15 cellular contexts compared by ENCODE assay signal in the genomic region with DNA sequence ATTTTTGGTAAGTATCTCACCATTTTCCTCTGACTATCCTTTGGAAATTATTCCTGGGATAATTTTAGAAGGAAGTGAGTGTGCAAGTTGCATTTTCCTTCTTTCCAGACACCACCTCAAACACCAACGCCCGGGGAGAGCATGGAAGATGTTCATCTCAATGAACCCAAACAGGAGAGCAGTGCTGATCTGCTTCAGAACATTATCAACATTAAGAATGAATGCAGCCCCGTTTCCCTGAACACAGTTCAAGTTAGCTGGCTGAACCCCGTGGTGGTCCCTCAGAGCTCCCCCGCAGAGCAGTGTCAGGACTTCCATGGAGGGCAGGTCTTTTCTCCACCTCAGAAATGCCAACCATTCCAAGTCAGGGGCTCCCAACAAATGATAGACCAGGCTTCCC. TPM values are rescaled to one million over a fixed set of nuclear protein-coding genes. Genes with fewer than 3 reads are reported as not detected.
A peak's percentile ranks its signal among the peaks of the same experiment; 100 is the strongest.
DNase-seq lines count a peak whose midpoint lies in the region; ATAC-seq and TF ChIP-seq lines count a peak whose summit lies in the region.
"Had no signal": no experiment of that assay in that cellular context is flagged by ENCODE, and none has a peak within 500 bp of the region (broad histone marks: within the 10 kb centered on the region; RNA-seq: fewer than 3 reads in every experiment).

No MANE protein-coding gene starts in this region.

- H3K27me3 Mint-ChIP-seq in activated CD8-positive, alpha-beta memory T cell treated with anti-CD3 and anti-CD28 coated beads, Interleukin-2, amount 10 ng/mL, durations not matched to agents 7 days and 5 days, result no peaks in the 10 kb centered on the region

- H3K27ac Mint-ChIP-seq in activated CD8-positive, alpha-beta memory T cell treated with anti-CD3 and anti-CD28 coated beads, Interleukin-2, amount 10 ng/mL, durations not matched to agents 7 days and 5 days, result no peak overlapping the region

- H3K27ac ChIP-seq in BLaER1 treated with 17β-estradiol and CSF1 and Interleukin-3, amounts not matched to agents 10 nM and 100 nM, result peak overlapping the region in 5 of 11 experiments; percentile 14 to 99 (median 98); a peak in 9 of 22 replicates
- H3K27ac ChIP-seq in GM23248 (no peak overlapping the region), neutrophil (peak overlapping the region; percentile 24)

- no peaks in the 10 kb centered on the region for H3K9me3 Mint-ChIP-seq in activated CD8-positive, alpha-beta memory T cell treated with anti-CD3 and anti-CD28 coated beads, Interleukin-2, amount 10 ng/mL, durations not matched to agents 7 days and 5 days (ENCODE audit: low read depth)

- peaks cover 67% of the 10 kb centered on the region for H3K36me3 Mint-ChIP-seq in activated CD8-positive, alpha-beta memory T cell treated with anti-CD3 and anti-CD28 coated beads, Interleukin-2, amount 10 ng/mL, durations not matched to agents 7 days and 5 days

- H3K4me1 ChIP-seq in BLaER1 treated with 17β-estradiol and CSF1 and Interleukin-3, amounts not matched to agents 10 nM and 100 nM, result peaks cover 12 to 70% (median 40%) of the 10 kb centered on the region in 10 experiments
- H3K4me1 ChIP-seq in GM23248 (ENCODE audit: insufficient read depth), result peaks cover 28% of the 10 kb centered on the region
- peaks cover 44 to 47% of the 10 kb centered on the region in 2 experiments for H3K4me1 ChIP-seq in neutrophil (ENCODE audit: control insufficient read depth in 1 of 2, insufficient read depth in 1 of 2, low read depth in 1 of 2, low read length in 1 of 2)

- H3K36me3 ChIP-seq in BLaER1 treated with 17β-estradiol and CSF1 and Interleukin-3, amounts not matched to agents 10 nM and 100 nM, result peaks cover 63 to 84% (median 78%) of the 10 kb centered on the region in 11 experiments
- H3K36me3 ChIP-seq in GM23248 (ENCODE audit: low read depth) (peaks cover 62% of the 10 kb centered on the region), neutrophil (peaks cover 63% of the 10 kb centered on the region)

- peak overlapping the region in 8 of 10 experiments; percentile 82 to 98 (median 94); a peak in 15 of 20 replicates for H3K4me3 ChIP-seq in BLaER1 treated with 17β-estradiol and CSF1 and Interleukin-3, amounts not matched to agents 10 nM and 100 nM
- peak overlapping the region; percentile 93; the same call in 1 of the 2 replicates for H3K4me3 ChIP-seq in GM23248
- peak overlapping the region; percentile 3 for H3K4me3 ChIP-seq in choroid plexus epithelial cell (ENCODE audit: low read depth, low read length)
- peak overlapping the region; percentile 6 to 90 for H3K4me3 ChIP-seq in neutrophil (ENCODE audit: low read depth in 1 of 2, low read length in 1 of 2)
- H3K4me3 ChIP-seq: HAP-1, lung had no signal

- peaks cover 29 to 87% (median 86%) of the 10 kb centered on the region in 11 experiments for H4K20me1 ChIP-seq in BLaER1 treated with 17β-estradiol and CSF1 and Interleukin-3, amounts not matched to agents 10 nM and 100 nM
- H4K20me1 ChIP-seq in GM23248 (ENCODE audit: insufficient read depth), result peaks cover 13% of the 10 kb centered on the region; the same call in 1 of the 2 replicates

- peaks cover 75% of the 10 kb centered on the region for H3K79me2 ChIP-seq in GM23248 (ENCODE audit: insufficient read depth)

- TF ChIP-seq CTCF in choroid plexus epithelial cell (conservative IDR thresholded peaks at IDR 0.05; ENCODE audit: low read depth, low read length) (no peak), neutrophil (IDR thresholded peaks at IDR 0.05) (no peak)

- in situ Hi-C loops in GM23248 (cut with MboI), result no loop called here

- CTCF ChIA-PET in activated CD8-positive, alpha-beta memory T cell treated with anti-CD3 and anti-CD28 coated beads, Interleukin-2, amount 10 ng/mL, durations not matched to agents 7 days and 5 days (lab: Charles Lee), result interaction anchor here (1.0 to 1.1 kb wide), 2 partner anchors 40 to 50 kb away, joined by 3 to 4 read pairs; no protein-coding TSS in a partner anchor

- H3K4me1 Mint-ChIP-seq in activated CD8-positive, alpha-beta memory T cell treated with anti-CD3 and anti-CD28 coated beads, Interleukin-2, amount 10 ng/mL, durations not matched to agents 7 days and 5 days, result peaks cover 55% of the 10 kb centered on the region

- no peak overlapping the region for H3K4me3 Mint-ChIP-seq in activated CD8-positive, alpha-beta memory T cell treated with anti-CD3 and anti-CD28 coated beads, Interleukin-2, amount 10 ng/mL, durations not matched to agents 7 days and 5 days

- H3K9me3 ChIP-seq in BLaER1 treated with 17β-estradiol and CSF1 and Interleukin-3, amounts not matched to agents 10 nM and 100 nM (replicated peaks in 1 of 11), result peaks cover 0 to 15% (median 0%) of the 10 kb centered on the region in 11 experiments; a peak in 8 of 22 replicates
- H3K9me3 ChIP-seq in GM23248 (ENCODE audit: low read depth) (no peaks in the 10 kb centered on the region), neutrophil (no peaks in the 10 kb centered on the region)
- H3K9me3 ChIP-seq: Caco-2, HAP-1 had no signal

- ATAC-seq in HG03354 (IDR thresholded peaks at IDR 0.05; ENCODE audit: poor library complexity, severe bottlenecking, unreplicated experiment), result no peak
- ATAC-seq in activated CD8-positive, alpha-beta memory T cell treated with anti-CD3 and anti-CD28 coated beads, Interleukin-2, amount 10 ng/mL, durations not matched to agents 7 days and 5 days, result no peak

- DNase-seq in GM23248, result no peak
- DNase-seq in choroid plexus epithelial cell (ENCODE audit: low read depth), result no peak
- no peak for DNase-seq in CD1c-positive myeloid dendritic cell (ENCODE audit: extremely low spot score)
- no peak for DNase-seq in activated CD8-positive, alpha-beta memory T cell treated with anti-CD3 and anti-CD28 coated beads, Interleukin-2, amount 10 ng/mL, durations not matched to agents 7 days and 5 days
- no peak for DNase-seq in middle frontal gyrus (ENCODE audit: extremely low spot score, low spot score)
- DNase-seq: Caco-2, cerebellar nuclear complex, foreskin fibroblast, NCI-H187 treated with DMSO at 0.1 percent for 48 hours, T-helper 9 cell had no signal

- no peak overlapping the region for H2AFZ ChIP-seq in GM23248

- H3K9me2 ChIP-seq in GM23248 (ENCODE audit: insufficient read depth), result no peaks in the 10 kb centered on the region

- H3K9ac ChIP-seq in BLaER1 treated with 17β-estradiol and CSF1 and Interleukin-3, amounts not matched to agents 10 nM and 100 nM, result peak overlapping the region in 5 of 11 experiments; percentile 27 to 100 (median 98); a peak in 9 of 22 replicates
- no peak overlapping the region for H3K9ac ChIP-seq in GM23248

- WGBS in GM23248 (ENCODE audit: low coverage in 1 of 2, low lambda C conversion rate in 2 of 2, missing lambda C conversion rate in 2 of 2), 2 experiments, result 72 to 77% methylated on average over 5 of the region's 5 CpGs

- peak overlapping the region in 8 of 11 experiments; percentile 18 to 96 (median 89); a peak in 15 of 22 replicates for H3K4me2 ChIP-seq in BLaER1 treated with 17β-estradiol and CSF1 and Interleukin-3, amounts not matched to agents 10 nM and 100 nM
- H3K4me2 ChIP-seq in GM23248 (ENCODE audit: unreplicated experiment), result no peak overlapping the region

- H3K27me3 ChIP-seq in BLaER1 treated with 17β-estradiol and CSF1 and Interleukin-3, amounts not matched to agents 10 nM and 100 nM, result peaks cover 0 to 10% (median 0%) of the 10 kb centered on the region in 11 experiments; a peak in 3 of 22 replicates
- H3K27me3 ChIP-seq in GM23248 (replicated peaks; ENCODE audit: insufficient read depth), result no peaks in the 10 kb centered on the region
- H3K27me3 ChIP-seq in neutrophil, result no peaks in the 10 kb centered on the region

- peaks cover 67% of the 10 kb centered on the region for H3F3A ChIP-seq in GM23248 (ENCODE audit: insufficient read depth)

RNA-seq across cellular contexts. Expression of a gene that starts 3.7 kb away (rescaled TPM):
- total RNA-seq in GM23248 (2014; rRNA removed; shearing (Covaris generic)), result 19.1 and 34.3 TPM in 2 replicates
- 11.5 and 15.7 TPM in 2 replicates for polyA plus RNA-seq in GM23248 (2016; fragmentation: Nextera tagmentation; extraction: Ambion mirVana)
- 10 to 100 TPM; 51.3 to 65.1 TPM for total RNA-seq in activated CD8-positive, alpha-beta memory T cell treated with anti-CD3 and anti-CD28 coated beads, Interleukin-2, amount 10 ng/mL, durations not matched to agents 7 days and 5 days

Comparison
In these comparisons a context has a peak if more than half of its experiments do, and no peak if none do; other contexts are left out.
1. H3K4me3 ChIP-seq: peak in every context shown above with its lines; median percentile 94 in BLaER1 treated with 17β-estradiol and CSF1 and Interleukin-3, amounts not matched to agents 10 nM and 100 nM; 93 in GM23248; 48 in neutrophil; 3 in choroid plexus epithelial cell.